9 cellular contexts compared by ENCODE assay signal in genomic region chr2:46487667-46488333, GRCh38. TPM values are rescaled to one million over a fixed set of nuclear protein-coding genes. Genes with fewer than 3 reads are reported as not detected.
DNase-seq lines count a peak whose midpoint lies in the region; ATAC-seq and TF ChIP-seq lines count a peak whose summit lies in the region.
"Had no signal": no experiment of that assay in that cellular context is flagged by ENCODE, and none has a peak within 500 bp of the region (broad histone marks: within the 10 kb centered on the region; RNA-seq: fewer than 3 reads in every experiment).

No MANE protein-coding gene starts in this region.

- H3K9me2 ChIP-seq in hepatocyte (replicated peaks; ENCODE audit: insufficient read depth), result no peaks in the 10 kb centered on the region

- H3K4me2 ChIP-seq in hepatocyte, result no peak overlapping the region

- DNase-seq in EL (peak; percentile 90), T1000 (lab: John Stamatoyannopoulos, UW) (peak; percentile 32), Right ventricle myocardium superior (peak; percentile 91), posterior vena cava (ENCODE audit: low spot score) (peak; percentile 92), epidermal melanocyte (ENCODE audit: insufficient read length, low spot score) (no peak), hepatocyte (ENCODE audit: low spot score) (no peak)
- no peak for DNase-seq in activated naive CD4-positive, alpha-beta T cell treated with anti-CD3 and anti-CD28 coated beads for 36 hours
- DNase-seq: NCI-H1436 treated with DMSO at 0.1 percent for 48 hours had no signal

- no peak overlapping the region for H3K27ac Mint-ChIP-seq in activated naive CD4-positive, alpha-beta T cell treated with anti-CD3 and anti-CD28 coated beads for 36 hours

- no peaks in the 10 kb centered on the region for H3K27me3 Mint-ChIP-seq in activated naive CD4-positive, alpha-beta T cell treated with anti-CD3 and anti-CD28 coated beads for 36 hours (ENCODE audit: low read depth)

- H3K4me1 Mint-ChIP-seq in activated naive CD4-positive, alpha-beta T cell treated with anti-CD3 and anti-CD28 coated beads for 36 hours (ENCODE audit: low read depth), result peaks cover 2% of the 10 kb centered on the region

- no peaks in the 10 kb centered on the region for H3K36me3 ChIP-seq in hepatocyte (replicated peaks; ENCODE audit: insufficient read depth, low read depth)

- no peaks in the 10 kb centered on the region for H3K27me3 ChIP-seq in hepatocyte

- WGBS in hepatocyte (ENCODE audit: low lambda C conversion rate, missing lambda C conversion rate), result 81% methylated on average over 8 of the region's 8 CpGs

- no peaks in the 10 kb centered on the region for H3K79me2 ChIP-seq in hepatocyte

- CTCF ChIA-PET in activated naive CD4-positive, alpha-beta T cell treated with anti-CD3 and anti-CD28 coated beads for 36 hours (lab: Charles Lee), result interaction anchor here (0.6 kb wide), 1 partner anchor 684 kb away, joined by 6 read pairs; no protein-coding TSS in a partner anchor

- H2AFZ ChIP-seq in hepatocyte, result no peak overlapping the region

- no peaks in the 10 kb centered on the region for H4K20me1 ChIP-seq in hepatocyte (ENCODE audit: insufficient read depth, poor library complexity, severe bottlenecking)

- H3K36me3 Mint-ChIP-seq in activated naive CD4-positive, alpha-beta T cell treated with anti-CD3 and anti-CD28 coated beads for 36 hours (ENCODE audit: low read depth), result no peaks in the 10 kb centered on the region

- H3K4me3 ChIP-seq in hepatocyte, result no peak overlapping the region

- peak; percentile 89 for ATAC-seq in Right ventricle myocardium superior (ENCODE audit: poor library complexity)
- ATAC-seq in HG03571 (IDR thresholded peaks at IDR 0.05; ENCODE audit: unreplicated experiment), result no peak

- no peak overlapping the region for H3K27ac ChIP-seq in hepatocyte

- TF ChIP-seq CTCF in hepatocyte (IDR thresholded peaks at IDR 0.05; ENCODE audit: poor library complexity), result no peak

- no peaks in the 10 kb centered on the region for H3K9me3 ChIP-seq in hepatocyte (ENCODE audit: low read depth)

- no peaks in the 10 kb centered on the region for H3K4me1 ChIP-seq in hepatocyte (ENCODE audit: insufficient read depth)

- H3K4me3 Mint-ChIP-seq in activated naive CD4-positive, alpha-beta T cell treated with anti-CD3 and anti-CD28 coated beads for 36 hours, result no peak overlapping the region

- intact Hi-C loops in Right ventricle myocardium superior (cut with DNase I), result no loop called here
- intact Hi-C loops in posterior vena cava (cut with DNase I), result loop anchor here in 1 of 2 donors (10.0 kb wide), 1 partner anchor 67 kb away; no protein-coding TSS in a partner anchor
- intact Hi-C loops in activated naive CD4-positive, alpha-beta T cell treated with anti-CD3 and anti-CD28 coated beads for 36 hours (cut with micrococcal nuclease), result no loop called here

- no peaks in the 10 kb centered on the region for H3K9me3 Mint-ChIP-seq in activated naive CD4-positive, alpha-beta T cell treated with anti-CD3 and anti-CD28 coated beads for 36 hours

RNA-seq across cellular contexts. Expression of gene TMEM247, which starts 8.4 kb away (rescaled TPM):
- not detected for total RNA-seq in Right ventricle myocardium superior
- total RNA-seq in posterior vena cava, result not detected
- not detected for total RNA-seq in activated naive CD4-positive, alpha-beta T cell treated with anti-CD3 and anti-CD28 coated beads for 36 hours
- not detected in 2 replicates for total RNA-seq in hepatocyte
- polyA plus RNA-seq in hepatocyte, result not detected in 2 replicates

RNA-seq across cellular contexts. Expression of gene RHOQ, which starts 54.5 kb away (rescaled TPM):
- total RNA-seq in Right ventricle myocardium superior (442 TPM), posterior vena cava (100 to 1,000 TPM; 162 to 201 TPM), hepatocyte (69.9 and 75.2 TPM in 2 replicates)
- 10 to 100 TPM in 1 of 2 experiments, 1 to 10 TPM in 1; 7.7 to 10.2 TPM for total RNA-seq in activated naive CD4-positive, alpha-beta T cell treated with anti-CD3 and anti-CD28 coated beads for 36 hours
- 46.7 and 52.0 TPM in 2 replicates for polyA plus RNA-seq in hepatocyte

RNA-seq across cellular contexts. Expression of gene ATP6V1E2, which starts 54.6 kb away (rescaled TPM):
- total RNA-seq in Right ventricle myocardium superior (6.0 TPM), posterior vena cava (1 to 10 TPM; 4.9 to 5.3 TPM), hepatocyte (3.7 and 4.4 TPM in 2 replicates)
- 10 to 100 TPM; 14.9 to 17.1 TPM for total RNA-seq in activated naive CD4-positive, alpha-beta T cell treated with anti-CD3 and anti-CD28 coated beads for 36 hours
- 4.7 and 6.7 TPM in 2 replicates for polyA plus RNA-seq in hepatocyte

Comparison
In these comparisons a context has a peak if more than half of its experiments do, and no peak if none do; other contexts are left out.
1. DNase-seq: peak in EL (single experiment), T1000 (single experiment), Right ventricle myocardium superior (single experiment) and posterior vena cava (single experiment); none in activated naive CD4-positive, alpha-beta T cell treated with anti-CD3 and anti-CD28 coated beads for 36 hours (single experiment), epidermal melanocyte (single experiment) and hepatocyte (single experiment).